Comparison of ENCODE assay signal across 15 cellular contexts in genomic region chr10:130354555-130354954, GRCh38.
"Had no signal": no experiment of that assay in that cellular context is flagged by ENCODE, and none has a peak within 500 bp of the region (broad histone marks: within the 10 kb centered on the region; RNA-seq: fewer than 3 reads in every experiment).

No MANE protein-coding gene starts in this region.

- H3K4me2 ChIP-seq: hepatocyte, smooth muscle cell had no signal

- DNase-seq: effector CD4-positive, alpha-beta T cell; foreskin melanocyte; left colon; mesendoderm; naive B cell; stimulated activated CD4-positive, alpha-beta T cell treated with anti-CD3 and anti-CD28 coated beads, Interleukin-4, amount 100 ng/mL, for 1 hour had no signal

- H3K27me3 Mint-ChIP-seq: naive B cell; stimulated activated memory B cell treated with anti-CD40 and anti-IgM and Interleukin-4, amounts not matched to agents 10 μg/mL and 1 μg/mL and 100 μg/mL, for 72 hours; stimulated activated naive CD8-positive, alpha-beta T cell treated with anti-CD3 and anti-CD28 coated beads, Interleukin-15, Interleukin-2, amounts not matched to agents 100 ng/mL and 50 ng/mL, for 24 hours had no signal

- H3K27ac ChIP-seq: coronary artery, hepatocyte, neutrophil, right atrium auricular region, tibial artery, upper lobe of right lung had no signal

- H3K9me3 ChIP-seq: neutrophil, right atrium auricular region, tibial artery, upper lobe of right lung had no signal

- H3K36me3 ChIP-seq: neutrophil, right atrium auricular region, tibial artery, upper lobe of right lung had no signal

- H3K27me3 ChIP-seq: hepatocyte, neutrophil, right atrium auricular region, tibial artery, upper lobe of right lung had no signal

- H3K4me1 Mint-ChIP-seq: naive B cell; stimulated activated memory B cell treated with anti-CD40 and anti-IgM and Interleukin-4, amounts not matched to agents 10 μg/mL and 1 μg/mL and 100 μg/mL, for 72 hours had no signal

- H3K4me3 ChIP-seq: coronary artery, hepatocyte, right atrium auricular region, smooth muscle cell, tibial artery, upper lobe of right lung had no signal

- H3K4me1 ChIP-seq: right atrium auricular region, tibial artery, upper lobe of right lung had no signal

- ATAC-seq: left colon; stimulated activated memory B cell treated with anti-CD40 and anti-IgM and Interleukin-4, amounts not matched to agents 10 μg/mL and 1 μg/mL and 100 μg/mL, for 72 hours had no signal

- H3K27ac Mint-ChIP-seq: naive B cell; stimulated activated memory B cell treated with anti-CD40 and anti-IgM and Interleukin-4, amounts not matched to agents 10 μg/mL and 1 μg/mL and 100 μg/mL, for 72 hours; stimulated activated naive CD8-positive, alpha-beta T cell treated with anti-CD3 and anti-CD28 coated beads, Interleukin-15, Interleukin-2, amounts not matched to agents 100 ng/mL and 50 ng/mL, for 24 hours had no signal

- H3K36me3 Mint-ChIP-seq: naive B cell; stimulated activated memory B cell treated with anti-CD40 and anti-IgM and Interleukin-4, amounts not matched to agents 10 μg/mL and 1 μg/mL and 100 μg/mL, for 72 hours had no signal

- H3K4me3 Mint-ChIP-seq: naive B cell; stimulated activated memory B cell treated with anti-CD40 and anti-IgM and Interleukin-4, amounts not matched to agents 10 μg/mL and 1 μg/mL and 100 μg/mL, for 72 hours; stimulated activated naive CD8-positive, alpha-beta T cell treated with anti-CD3 and anti-CD28 coated beads, Interleukin-15, Interleukin-2, amounts not matched to agents 100 ng/mL and 50 ng/mL, for 24 hours had no signal

- H3K9me3 Mint-ChIP-seq: stimulated activated memory B cell treated with anti-CD40 and anti-IgM and Interleukin-4, amounts not matched to agents 10 μg/mL and 1 μg/mL and 100 μg/mL, for 72 hours; stimulated activated naive CD8-positive, alpha-beta T cell treated with anti-CD3 and anti-CD28 coated beads, Interleukin-15, Interleukin-2, amounts not matched to agents 100 ng/mL and 50 ng/mL, for 24 hours had no signal
